1 cellular context compared by ENCODE assay signal in genomic region chr16:30096862-30097563, GRCh38.
TF ChIP-seq lines count a peak whose summit lies in the region.

No MANE protein-coding gene starts in this region.

TF ChIP-seq in GM12878, 131 proteins besides CTCF, POLR2A, EP300 and RAD21:
- no peak for TF ChIP-seq ZSCAN29 (IDR thresholded peaks at IDR 0.05)
- TF ChIP-seq CBX5 (IDR thresholded peaks at IDR 0.05; ENCODE audit: low read depth): peak; percentile 99
- no peak for TF ChIP-seq CBX3 (IDR thresholded peaks at IDR 0.05; ENCODE audit: borderline replicate concordance, low read depth)
- TF ChIP-seq ZNF274 (IDR thresholded peaks at IDR 0.05; ENCODE audit: insufficient read depth, insufficient read length): no peak
- TF ChIP-seq MLLT1 (IDR thresholded peaks at IDR 0.05): peak; percentile 95
- TF ChIP-seq RELB (IDR thresholded peaks at IDR 0.05; ENCODE audit: low read depth): 0 out of 2 replicates have a peak, but pooled peaks have one; percentile 12
- TF ChIP-seq IKZF1 (conservative IDR thresholded peaks at IDR 0.05): no peak
- no peak for TF ChIP-seq RELA (IDR thresholded peaks at IDR 0.05; ENCODE audit: borderline replicate concordance, partially characterized antibody)
- TF ChIP-seq RUNX3 (IDR thresholded peaks at IDR 0.05; ENCODE audit: low read length): no peak
- TF ChIP-seq BACH1 (IDR thresholded peaks at IDR 0.05; ENCODE audit: borderline replicate concordance): 0 out of 2 replicates have a peak, but pooled peaks have one; percentile 13
- TF ChIP-seq JUND (IDR thresholded peaks at IDR 0.05; ENCODE audit: low read depth, low read length): no peak
- peak; percentile 79; the same call in 1 of the 2 replicates for TF ChIP-seq SPI1 (IDR thresholded peaks at IDR 0.05; ENCODE audit: borderline replicate concordance, insufficient read depth, low read depth, low read length)
- 0 out of 2 replicates have a peak, but pooled peaks have one; percentile 2 for TF ChIP-seq ZBTB40 (IDR thresholded peaks at IDR 0.05; ENCODE audit: borderline replicate concordance)
- no peak for TF ChIP-seq FOS (IDR thresholded peaks at IDR 0.05; ENCODE audit: borderline replicate concordance, extremely low read depth, insufficient read length)
- peak; percentile 98 for TF ChIP-seq ZBTB33 (IDR thresholded peaks at IDR 0.05)
- peak; percentile 95 for TF ChIP-seq KLF5 (IDR thresholded peaks at IDR 0.05; ENCODE audit: partially characterized antibody)
